In the genomic region with DNA sequence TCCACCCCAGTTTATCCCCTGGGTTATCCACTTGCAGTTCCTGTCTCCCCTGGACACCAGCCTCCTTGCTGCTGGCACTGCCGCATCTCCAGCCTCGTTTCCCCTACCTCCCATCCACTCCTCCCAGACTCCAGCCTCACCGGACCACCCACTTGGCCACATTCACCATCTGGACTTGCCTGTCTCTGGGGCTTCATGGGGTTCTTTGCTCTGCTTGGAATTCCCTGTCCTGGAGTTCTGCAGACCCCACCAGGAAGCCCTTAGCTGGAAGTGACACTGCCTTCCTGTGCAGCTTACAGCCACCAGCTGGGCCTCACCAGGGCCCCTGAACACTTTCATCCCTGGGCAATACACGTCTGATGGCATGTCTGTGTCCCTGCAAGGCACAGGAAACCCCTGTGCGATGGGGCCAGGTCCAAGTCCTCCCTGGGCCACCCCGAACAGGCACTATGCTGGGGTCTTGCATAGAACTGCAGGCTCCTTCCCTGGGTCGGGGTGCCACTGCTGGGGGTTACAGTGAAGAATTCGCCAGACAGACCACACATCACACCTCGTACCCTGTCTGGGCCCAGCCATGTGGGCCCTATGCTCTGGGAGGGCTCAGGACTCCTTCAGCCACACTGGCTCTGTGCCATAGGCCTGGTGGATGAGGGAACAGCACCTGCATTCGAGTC, we compare ENCODE assay signal across 36 cellular contexts. TPM values are rescaled to one million over a fixed set of nuclear protein-coding genes. Genes with fewer than 3 reads are reported as not detected.
A peak's percentile ranks its signal among the peaks of the same experiment; 100 is the strongest.
DNase-seq lines count a peak whose midpoint lies in the region; ATAC-seq and TF ChIP-seq lines count a peak whose summit lies in the region.
"Had no signal": no experiment of that assay in that cellular context is flagged by ENCODE, and none has a peak within 500 bp of the region (broad histone marks: within the 10 kb centered on the region; RNA-seq: fewer than 3 reads in every experiment).

No MANE protein-coding gene starts in this region.

- H3K27me3 Mint-ChIP-seq in endothelial cell (ENCODE audit: unreplicated experiment) (peaks cover 33% of the 10 kb centered on the region), mesothelial cell of epicardium (ENCODE audit: low read depth) (peaks cover 80% of the 10 kb centered on the region)

- peaks cover 3% of the 10 kb centered on the region for H3K79me1 ChIP-seq in neuronal stem cell (ENCODE audit: low read depth, low read length)

- peak overlapping the region; percentile 9 for H3K9ac ChIP-seq in neuronal stem cell (ENCODE audit: low read depth, low read length, poor library complexity)

- no peak overlapping the region for H2BK15ac ChIP-seq in neuronal stem cell (ENCODE audit: low read length)

- H3K4me3 ChIP-seq in neuronal stem cell (ENCODE audit: low read length in 2 of 2): no peak overlapping the region
- H3K4me3 ChIP-seq: HAP-1, sigmoid colon had no signal

- peak overlapping the region; percentile 32 for H2BK5ac ChIP-seq in neuronal stem cell (ENCODE audit: low read length)

- H3K27me3 ChIP-seq in neuronal stem cell (ENCODE audit: control insufficient read depth in 3 of 3, insufficient read depth in 3 of 3, low read depth in 1 of 3, low read length in 3 of 3): peaks cover 14 to 89% (median 36%) of the 10 kb centered on the region in 3 experiments

- WGBS in neuronal stem cell (ENCODE audit: extremely low coverage in 2 of 2, insufficient read length in 2 of 2, insufficient replicate concordance in 1 of 2), 2 donors: no CpG with 5 or more reads among the region's 10 CpGs

- peak overlapping the region; percentile 42 for H2AK5ac ChIP-seq in neuronal stem cell (ENCODE audit: low read depth, low read length)

- H3K23ac ChIP-seq in neuronal stem cell (ENCODE audit: low read depth, low read length, poor library complexity): peak overlapping the region; percentile 65

- H3K36me3 Mint-ChIP-seq in endothelial cell (ENCODE audit: low read depth, unreplicated experiment) (peaks cover 36% of the 10 kb centered on the region), mesothelial cell of epicardium (no peaks in the 10 kb centered on the region)

- peaks cover 72% of the 10 kb centered on the region for H3K4me1 Mint-ChIP-seq in endothelial cell (ENCODE audit: unreplicated experiment)
- H3K4me1 Mint-ChIP-seq in mesothelial cell of epicardium: peaks cover 8% of the 10 kb centered on the region

- no peak overlapping the region for H3K18ac ChIP-seq in neuronal stem cell (ENCODE audit: low read length)

- no peak overlapping the region for H2AFZ ChIP-seq in neuronal stem cell (ENCODE audit: low read length)

- no peaks in the 10 kb centered on the region for H3K9me3 ChIP-seq in neuronal stem cell (replicated peaks in 1 of 2; ENCODE audit: control insufficient read depth in 2 of 2, insufficient read depth in 1 of 2, low read depth in 1 of 2, low read length in 2 of 2)
- H3K9me3 ChIP-seq: esophagus squamous epithelium, HAP-1, neutrophil, sigmoid colon had no signal

- TF ChIP-seq CTCF in endothelial cell (IDR thresholded peaks at IDR 0.05; ENCODE audit: unreplicated experiment): no peak
- no peak for TF ChIP-seq CTCF in mesothelial cell of epicardium (IDR thresholded peaks at IDR 0.05; ENCODE audit: unreplicated experiment)

- no peak overlapping the region for H4K8ac ChIP-seq in neuronal stem cell (ENCODE audit: low read depth, low read length)

- H3K4me1 ChIP-seq in neuronal stem cell (ENCODE audit: control insufficient read depth in 2 of 2, insufficient read depth in 1 of 2, low read depth in 1 of 2, low read length in 2 of 2): peaks cover 0 to 2% of the 10 kb centered on the region in 2 donors
- H3K4me1 ChIP-seq: foreskin keratinocyte, HAP-1 had no signal

- H3K27ac ChIP-seq in neuronal stem cell (replicated peaks; ENCODE audit: low read length): no peak overlapping the region
- H3K27ac ChIP-seq: C4-2B, foreskin keratinocyte, neutrophil had no signal

- H3K27ac Mint-ChIP-seq in endothelial cell (ENCODE audit: unreplicated experiment) (peak overlapping the region; percentile 97), mesothelial cell of epicardium (no peak overlapping the region)
- H3K27ac Mint-ChIP-seq: activated CD4-positive, alpha-beta memory T cell treated with anti-CD3 and anti-CD28 coated beads, Interleukin-2, amount 10 ng/mL, durations not matched to agents 7 days and 5 days; dendritic cell treated with granulocyte-macrophage colony-stimulating factor and Interleukin-4, amounts not matched to agents 40 ng/mL and 50 ng/mL, for 4 days; endodermal cell; progenitor cell of endocrine pancreas had no signal

- H3K4me2 ChIP-seq in neuronal stem cell (ENCODE audit: insufficient read depth, low read length, poor library complexity, severe bottlenecking): no peak overlapping the region

- peak overlapping the region; percentile 7 for H2BK12ac ChIP-seq in neuronal stem cell (ENCODE audit: low read length)

- H3K4ac ChIP-seq in neuronal stem cell (ENCODE audit: low read length): no peak overlapping the region

- DNase-seq in activated CD8-positive, alpha-beta memory T cell treated with anti-CD3 and anti-CD28 coated beads, Interleukin-2, amount 50 U/mL, for 48 hours: peak; percentile 50
- DNase-seq in activated CD8-positive, alpha-beta memory T cell treated with anti-CD3 and anti-CD28 coated beads, Interleukin-2, amount 50 U/mL, for 4 hours: no peak
- peak; percentile 12 for DNase-seq in AG20443 (ENCODE audit: low spot score)
- DNase-seq in endothelial cell (ENCODE audit: low spot score): no peak
- no peak for DNase-seq in neuronal stem cell (ENCODE audit: low spot score)
- no peak for DNase-seq in NOMO-1 treated with DMSO at 0.1 percent for 48 hours (lab: John Stamatoyannopoulos, UW; ENCODE audit: unreplicated experiment)
- no peak for DNase-seq in mesothelial cell of epicardium (ENCODE audit: low spot score in 2 of 2, unreplicated experiment in 2 of 2)
- DNase-seq: 8988T; activated CD4-positive, alpha-beta memory T cell treated with anti-CD3 and anti-CD28 coated beads, Interleukin-2, amount 10 ng/mL, durations not matched to agents 7 days and 5 days; activated CD4-positive, CD25-positive, alpha-beta regulatory T cell treated with anti-CD3 and anti-CD28 coated beads, Interleukin-2, amount 50 U/mL, for 72 hours; activated gamma-delta T cell; central memory CD4-positive, alpha-beta T cell; COR-L47; DMS53; esophagus squamous epithelium; foreskin keratinocyte; Karpas-422; left colon; mesendoderm; NCI-H1417; NCI-H2029 treated with DMSO at 0.1 percent for 48 hours; NCI-H2227 treated with DMSO at 0.1 percent for 48 hours; NCI-H526 treated with DMSO at 0.1 percent for 48 hours; NK-92 treated with Interleukin-12 subunit alpha and Interleukin-12 subunit beta, amount 100 ng/mL, for 24 hours; PC-3; sigmoid colon; stimulated activated CD4-positive, alpha-beta T cell treated with anti-CD3 and anti-CD28 coated beads, Interleukin-4, amount 100 ng/mL, for 1 hour; T-helper 2 cell had no signal

- H3K4me3 Mint-ChIP-seq in endothelial cell (ENCODE audit: unreplicated experiment): peak overlapping the region; percentile 91
- H3K4me3 Mint-ChIP-seq in mesothelial cell of epicardium: no peak overlapping the region
- H3K4me3 Mint-ChIP-seq: activated CD4-positive, alpha-beta memory T cell treated with anti-CD3 and anti-CD28 coated beads, Interleukin-2, amount 10 ng/mL, durations not matched to agents 7 days and 5 days; dendritic cell treated with granulocyte-macrophage colony-stimulating factor and Interleukin-4, amounts not matched to agents 40 ng/mL and 50 ng/mL, for 4 days; endodermal cell had no signal

- H3K14ac ChIP-seq in neuronal stem cell (ENCODE audit: low read length): no peak overlapping the region

- ATAC-seq in HG02884 (IDR thresholded peaks at IDR 0.05; ENCODE audit: unreplicated experiment): no peak
- ATAC-seq: foreskin keratinocyte, left colon, PC-3 had no signal

- no peaks in the 10 kb centered on the region for H3K36me3 ChIP-seq in neuronal stem cell (replicated peaks in 1 of 2; ENCODE audit: control insufficient read depth in 2 of 2, insufficient read depth in 2 of 2, low read length in 2 of 2)
- H3K36me3 ChIP-seq: esophagus squamous epithelium, HAP-1, neutrophil, sigmoid colon had no signal

- no peaks in the 10 kb centered on the region for H3K9me3 Mint-ChIP-seq in endothelial cell (ENCODE audit: unreplicated experiment)
- no peaks in the 10 kb centered on the region for H3K9me3 Mint-ChIP-seq in mesothelial cell of epicardium
- H3K9me3 Mint-ChIP-seq: activated CD4-positive, alpha-beta memory T cell treated with anti-CD3 and anti-CD28 coated beads, Interleukin-2, amount 10 ng/mL, durations not matched to agents 7 days and 5 days; dendritic cell treated with granulocyte-macrophage colony-stimulating factor and Interleukin-4, amounts not matched to agents 40 ng/mL and 50 ng/mL, for 4 days; endodermal cell had no signal

- H4K91ac ChIP-seq in neuronal stem cell (ENCODE audit: low read depth, low read length, poor library complexity): no peak overlapping the region

- H2BK120ac ChIP-seq in neuronal stem cell (ENCODE audit: low read depth, low read length): no peak overlapping the region

RNA-seq across cellular contexts. Expression of a gene that starts 3.0 kb away (rescaled TPM):
- total RNA-seq in endothelial cell (ENCODE audit: unreplicated experiment) (541 TPM), mesothelial cell of epicardium (1.8 to 2.6 TPM (median 2.4 TPM) in 3 replicates)
- 5.4 TPM for polyA plus RNA-seq in neuronal stem cell (2013, experiment 1 of 2)
- polyA plus RNA-seq in neuronal stem cell (2013, experiment 2 of 2): 5.5 TPM
- total RNA-seq: PC-3 had no signal

RNA-seq across cellular contexts. Expression of a gene that starts 55.1 kb away (rescaled TPM):
- 5.4 TPM for total RNA-seq in endothelial cell (ENCODE audit: unreplicated experiment)
- 0.75 TPM for polyA plus RNA-seq in neuronal stem cell (2013, experiment 1 of 2)
- 0.66 TPM for polyA plus RNA-seq in neuronal stem cell (2013, experiment 2 of 2)
- total RNA-seq in mesothelial cell of epicardium: 0.55 to 0.63 TPM in 2 of 3 replicates, not detected in the other
- total RNA-seq: activated CD4-positive, alpha-beta memory T cell treated with anti-CD3 and anti-CD28 coated beads, Interleukin-2, amount 10 ng/mL, durations not matched to agents 7 days and 5 days; foreskin keratinocyte; left colon; myocyte; PC-3; progenitor cell of endocrine pancreas; sigmoid colon had no signal
- polyA plus RNA-seq: foreskin keratinocyte had no signal

Comparison
In these comparisons a context has a peak if more than half of its experiments do, and no peak if none do; other contexts are left out.
1. DNase-seq: peak in activated CD8-positive, alpha-beta memory T cell treated with anti-CD3 and anti-CD28 coated beads, Interleukin-2, amount 50 U/mL, for 48 hours (single experiment) and AG20443 (single experiment); none in activated CD8-positive, alpha-beta memory T cell treated with anti-CD3 and anti-CD28 coated beads, Interleukin-2, amount 50 U/mL, for 4 hours (single experiment), endothelial cell (single experiment), neuronal stem cell (single experiment), NOMO-1 treated with DMSO at 0.1 percent for 48 hours (single experiment) and mesothelial cell of epicardium (0 of 2).
2. RNA of a gene that starts 3.0 kb away (total RNA-seq): 541 TPM in endothelial cell (single experiment); 1.8 to 2.6 TPM in mesothelial cell of epicardium; every median in the first group is over 100 times any median in the second.